17 cellular contexts compared by ENCODE assay signal in the genomic region with DNA sequence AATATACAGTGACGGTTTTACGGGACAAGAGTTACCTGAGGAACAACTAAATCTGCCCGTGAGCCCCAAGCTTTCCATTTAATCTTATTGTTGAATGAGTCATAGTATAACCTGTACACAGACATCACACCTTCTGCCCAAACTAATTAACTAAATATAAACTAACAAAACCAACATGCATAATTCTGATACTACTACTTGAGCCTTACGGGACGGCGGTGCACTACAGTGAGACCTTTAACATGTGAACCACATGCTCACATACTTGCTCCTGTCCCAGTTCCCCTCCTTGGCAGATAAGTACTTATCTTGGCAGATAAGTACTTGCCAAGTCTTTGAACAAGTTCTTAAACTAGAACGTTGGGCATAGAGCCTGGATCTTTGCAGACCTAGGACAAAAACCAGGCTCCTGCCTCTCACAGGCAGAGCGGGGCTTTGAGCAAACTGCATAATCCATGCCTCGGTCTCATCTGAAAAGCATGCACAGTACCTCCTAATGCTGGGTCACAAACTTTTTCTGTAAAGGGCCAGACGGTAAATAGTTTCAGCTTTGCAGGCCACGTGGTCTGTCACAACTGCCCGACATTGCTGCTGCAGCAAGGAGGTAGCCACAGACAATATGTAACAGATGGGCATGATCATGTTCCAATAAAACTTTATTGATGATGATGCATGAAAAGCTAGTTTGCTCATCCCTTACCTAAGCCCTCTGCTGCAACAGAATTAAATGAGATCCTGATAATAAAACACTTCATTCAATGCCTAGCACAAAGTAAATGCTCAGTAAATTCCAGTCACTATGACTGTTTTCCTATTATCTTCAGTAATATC. TPM values are rescaled to one million over a fixed set of nuclear protein-coding genes. Genes with fewer than 3 reads are reported as not detected.
DNase-seq lines count a peak whose midpoint lies in the region; FAIRE-seq and TF ChIP-seq lines count a peak whose summit lies in the region.
"Had no signal": no experiment of that assay in that cellular context is flagged by ENCODE, and none has a peak within 500 bp of the region (broad histone marks: within the 10 kb centered on the region; RNA-seq: fewer than 3 reads in every experiment).

No MANE protein-coding gene starts in this region.

- peak overlapping the region; percentile 16 for H3K27ac Mint-ChIP-seq in T-helper 1 cell treated with Interleukin-12 subunit alpha and Interleukin-12 subunit beta and Interleukin-4 antibody, amounts not matched to agents 30 μg/mL and 1 μg/mL, for 36 hours
- peak overlapping the region; percentile 59 for H3K27ac Mint-ChIP-seq in progenitor cell of endocrine pancreas

- no peaks in the 10 kb centered on the region for H3K9me2 ChIP-seq in MM.1S (replicated peaks; ENCODE audit: insufficient read depth, low read length)

- no peak overlapping the region for H2AFZ ChIP-seq in MM.1S (ENCODE audit: low read length)

- peaks cover 97% of the 10 kb centered on the region for H3K79me2 ChIP-seq in MM.1S (ENCODE audit: low read length)

- peaks cover 13% of the 10 kb centered on the region for H3K4me1 ChIP-seq in effector memory CD4-positive, alpha-beta T cell (ENCODE audit: control insufficient read depth, insufficient read depth, low read length, poor library complexity, severe bottlenecking)
- H3K4me1 ChIP-seq in MM.1S (ENCODE audit: low read length): 0 out of 2 replicates have a peak, but pooled peaks cover 3% of the 10 kb centered on the region

- H3K9ac ChIP-seq in MM.1S (ENCODE audit: low read length): no peak overlapping the region

- DNase-seq in T-helper 1 cell: no peak
- no peak for DNase-seq in HTR-8/SVneo (ENCODE audit: insufficient read length, low spot score)
- DNase-seq in effector memory CD4-positive, alpha-beta T cell: no peak
- no peak for DNase-seq in progenitor cell of endocrine pancreas (ENCODE audit: low spot score, unreplicated experiment)
- DNase-seq in NCI-H748 treated with DMSO at 0.1 percent for 48 hours (lab: John Stamatoyannopoulos, UW): no peak
- DNase-seq in MM.1S: no peak
- DNase-seq in stimulated activated naive CD4-positive, alpha-beta T cell treated with Interleukin-2 at 50 U/mL for 16 hours (lab: John Stamatoyannopoulos, UW): no peak
- DNase-seq: 8988T; activated CD4-positive, alpha-beta T cell treated with anti-CD3 and anti-CD28 coated beads, Interleukin-2, amount 50 U/mL, for 1 hour; activated naive CD4-positive, alpha-beta T cell treated with Interleukin-2 at 50 U/mL for 16 hours; caudate nucleus; GF-D8; NCI-H1694; NCI-H526; stimulated activated CD4-positive, alpha-beta T cell treated with anti-CD3 and anti-CD28 coated beads, Interleukin-4, amount 100 ng/mL, for 4 hours had no signal

- H3K4me2 ChIP-seq in MM.1S (ENCODE audit: low read depth, low read length): no peak overlapping the region

- peaks cover 35% of the 10 kb centered on the region for H3F3A ChIP-seq in MM.1S (ENCODE audit: insufficient read depth, low read length)

- peak overlapping the region; percentile 9 for H3K27ac ChIP-seq in effector memory CD4-positive, alpha-beta T cell (ENCODE audit: insufficient read depth, low read length, poor library complexity, severe bottlenecking)
- no peak overlapping the region for H3K27ac ChIP-seq in MM.1S (ENCODE audit: low read length)

- H3K4me3 ChIP-seq in effector memory CD4-positive, alpha-beta T cell (ENCODE audit: insufficient read depth, low read depth, low read length, poor library complexity, severe bottlenecking): no peak overlapping the region
- H3K4me3 ChIP-seq in MM.1S (ENCODE audit: low read length): no peak overlapping the region

- H3K4me1 Mint-ChIP-seq in T-helper 1 cell treated with Interleukin-12 subunit alpha and Interleukin-12 subunit beta and Interleukin-4 antibody, amounts not matched to agents 30 μg/mL and 1 μg/mL, for 36 hours (ENCODE audit: low read depth): peaks cover 17% of the 10 kb centered on the region
- no peaks in the 10 kb centered on the region for H3K4me1 Mint-ChIP-seq in progenitor cell of endocrine pancreas (ENCODE audit: low read depth)

- H3K27me3 Mint-ChIP-seq in T-helper 1 cell treated with Interleukin-12 subunit alpha and Interleukin-12 subunit beta and Interleukin-4 antibody, amounts not matched to agents 30 μg/mL and 1 μg/mL, for 36 hours (ENCODE audit: low read depth): no peaks in the 10 kb centered on the region
- no peaks in the 10 kb centered on the region for H3K27me3 Mint-ChIP-seq in progenitor cell of endocrine pancreas

- peak; percentile 77 for FAIRE-seq in HTR-8/SVneo (lab: Jason Lieb, UNC)
- FAIRE-seq: H1 had no signal

- H3K9me3 Mint-ChIP-seq in T-helper 1 cell treated with Interleukin-12 subunit alpha and Interleukin-12 subunit beta and Interleukin-4 antibody, amounts not matched to agents 30 μg/mL and 1 μg/mL, for 36 hours: no peaks in the 10 kb centered on the region
- H3K9me3 Mint-ChIP-seq in progenitor cell of endocrine pancreas (ENCODE audit: low read depth): no peaks in the 10 kb centered on the region

- no peak for TF ChIP-seq CTCF in progenitor cell of endocrine pancreas (IDR thresholded peaks at IDR 0.05; ENCODE audit: unreplicated experiment)
- no peak for TF ChIP-seq CTCF in MM.1S (IDR thresholded peaks at IDR 0.05; ENCODE audit: low read length)

- no peak overlapping the region for H3K4me3 Mint-ChIP-seq in T-helper 1 cell treated with Interleukin-12 subunit alpha and Interleukin-12 subunit beta and Interleukin-4 antibody, amounts not matched to agents 30 μg/mL and 1 μg/mL, for 36 hours
- H3K4me3 Mint-ChIP-seq in progenitor cell of endocrine pancreas (ENCODE audit: low read depth): no peak overlapping the region

- no peaks in the 10 kb centered on the region for H3K9me3 ChIP-seq in effector memory CD4-positive, alpha-beta T cell (ENCODE audit: control insufficient read depth, low read length)
- H3K9me3 ChIP-seq in MM.1S (replicated peaks; ENCODE audit: insufficient read depth, low read length): no peaks in the 10 kb centered on the region

- peaks cover 55% of the 10 kb centered on the region for H4K20me1 ChIP-seq in MM.1S (ENCODE audit: insufficient read depth, low read length)

- H3K27me3 ChIP-seq in effector memory CD4-positive, alpha-beta T cell (replicated peaks; ENCODE audit: control insufficient read depth, insufficient read depth, low read length, poor library complexity, severe bottlenecking): no peaks in the 10 kb centered on the region
- no peaks in the 10 kb centered on the region for H3K27me3 ChIP-seq in MM.1S (replicated peaks; ENCODE audit: insufficient read depth, low read length)

- H3K36me3 ChIP-seq in effector memory CD4-positive, alpha-beta T cell (ENCODE audit: control insufficient read depth, insufficient read depth, low read length): peaks cover 80% of the 10 kb centered on the region
- peaks cover 34% of the 10 kb centered on the region for H3K36me3 ChIP-seq in MM.1S (replicated peaks; ENCODE audit: insufficient read depth, low read length)

- peaks cover 67% of the 10 kb centered on the region for H3K36me3 Mint-ChIP-seq in T-helper 1 cell treated with Interleukin-12 subunit alpha and Interleukin-12 subunit beta and Interleukin-4 antibody, amounts not matched to agents 30 μg/mL and 1 μg/mL, for 36 hours (ENCODE audit: low read depth)
- peaks cover 46% of the 10 kb centered on the region for H3K36me3 Mint-ChIP-seq in progenitor cell of endocrine pancreas (ENCODE audit: insufficient read depth)

RNA-seq across cellular contexts. Expression of a gene that starts 23.0 kb away (rescaled TPM):
- 68.4 and 76.3 TPM in 2 replicates for total RNA-seq in progenitor cell of endocrine pancreas
